22 cellular contexts compared by ENCODE assay signal in genomic region chr3:76756578-76756977, GRCh38.
DNase-seq lines count a peak whose midpoint lies in the region; FAIRE-seq lines count a peak whose summit lies in the region.
"Had no signal": no experiment of that assay in that cellular context is flagged by ENCODE, and none has a peak within 500 bp of the region (broad histone marks: within the 10 kb centered on the region; RNA-seq: fewer than 3 reads in every experiment).

No MANE protein-coding gene starts in this region.

- DNase-seq in HPDE6-E6E7 (ENCODE audit: extremely low spot score): peak; percentile 2
- peak; percentile 10 for DNase-seq in NCI-H2171 (lab: John Stamatoyannopoulos, UW)
- peak; percentile 25 for DNase-seq in iris pigment epithelial cell (ENCODE audit: low read depth)
- peak; percentile 40 for DNase-seq in small intestine
- DNase-seq in GF-D8 (lab: John Stamatoyannopoulos, UW): no peak
- DNase-seq in globus pallidus (ENCODE audit: low spot score): no peak
- DNase-seq in germinal center (ENCODE audit: low spot score): no peak
- DNase-seq: ACHN; C1 segment of cervical spinal cord; CD8-positive, alpha-beta memory T cell; DMS79 treated with DMSO at 0.1 percent for 48 hours; GM23248; Kasumi-1; NCI-H1105; NCI-H446; NCI-H82; PC-3; RPMI8226; SHP77 treated with DMSO at 0.1 percent for 48 hours; SK-N-SH; T-cell had no signal

- H3K4me1 ChIP-seq in small intestine (ENCODE audit: control insufficient read depth in 2 of 2, insufficient read depth in 1 of 2, low read depth in 1 of 2, low read length in 1 of 2): no peaks in the 10 kb centered on the region
- H3K4me1 ChIP-seq: HAP-1 had no signal

- no peaks in the 10 kb centered on the region for H3K9me3 ChIP-seq in small intestine (ENCODE audit: control insufficient read depth, low read depth)
- H3K9me3 ChIP-seq: HAP-1, SK-N-SH had no signal

- FAIRE-seq in small intestine (lab: Jason Lieb, UNC): no peak

- H3K36me3 ChIP-seq in small intestine (ENCODE audit: control insufficient read depth in 2 of 2, insufficient read depth in 2 of 2, low read length in 2 of 2): no peaks in the 10 kb centered on the region
- H3K36me3 ChIP-seq: HAP-1 had no signal

- H3K27ac ChIP-seq in small intestine (ENCODE audit: low read depth in 1 of 2, low read length in 1 of 2): no peak overlapping the region
- H3K27ac ChIP-seq: GM23248 had no signal

- H3K27me3 ChIP-seq in small intestine (ENCODE audit: control insufficient read depth in 2 of 2, insufficient read depth in 2 of 2, low read length in 2 of 2): no peaks in the 10 kb centered on the region

- no peak overlapping the region for H3K4me3 ChIP-seq in small intestine (ENCODE audit: low read depth in 1 of 2, low read length in 2 of 2)
- H3K4me3 ChIP-seq: GM23248, HAP-1 had no signal

- WGBS in small intestine, 3 donors: 29 to 65% (median 53%) methylated on average over 8 of the region's 8 CpGs

Comparison
In these comparisons a context has a peak if more than half of its experiments do, and no peak if none do; other contexts are left out.
1. DNase-seq: peak in HPDE6-E6E7 (single experiment), NCI-H2171 (single experiment), iris pigment epithelial cell (single experiment) and small intestine (single experiment); none in GF-D8 (single experiment), globus pallidus (single experiment) and germinal center (single experiment).